15 cellular contexts compared by ENCODE assay signal in genomic region chr1:93672477-93673158, GRCh38. TPM values are rescaled to one million over a fixed set of nuclear protein-coding genes. Genes with fewer than 3 reads are reported as not detected.
DNase-seq lines count a peak whose midpoint lies in the region; ATAC-seq, FAIRE-seq and TF ChIP-seq lines count a peak whose summit lies in the region.
"Had no signal": no experiment of that assay in that cellular context is flagged by ENCODE, and none has a peak within 500 bp of the region (broad histone marks: within the 10 kb centered on the region; RNA-seq: fewer than 3 reads in every experiment).

No MANE protein-coding gene starts in this region.

- no peak for FAIRE-seq in K562 (lab: Jason Lieb, UNC)
- FAIRE-seq: GM18507 had no signal

- no peak overlapping the region for H2AFZ ChIP-seq in K562 (ENCODE audit: low read depth, low read length)

- no peaks in the 10 kb centered on the region for H3K79me2 ChIP-seq in K562 (ENCODE audit: control insufficient read depth, insufficient read depth, low read length)

- CTCF ChIA-PET in HEK293 (lab: Yijun Ruan, JAX) (interaction anchor here (0.5 to 3.0 kb wide), 9 partner anchors 8 to 663 kb away, joined by 3 to 18 read pairs (median 5); partner anchors contain the start of gene BCAR3), K562 (lab: Yijun Ruan, JAX; ENCODE audit: low intra/inter-chr PET ratio) (no interaction called here)

- no peak for DNase-seq in K562 (ENCODE audit: extremely low read depth in 1 of 4, low spot score in 3 of 4)
- DNase-seq in lower lobe of right lung, result peak; percentile 71
- no peak for DNase-seq in AG08395 (ENCODE audit: low spot score)
- DNase-seq in NCI-H187 (lab: John Stamatoyannopoulos, UW), result no peak
- DNase-seq: activated CD4-positive, alpha-beta T cell treated with anti-CD3 and anti-CD28 coated beads, Interleukin-2, amount 50 U/mL, for 48 hours; NCI-H1048; stimulated activated naive CD4-positive, alpha-beta T cell treated with Interleukin-2 at 50 U/mL for 16 hours had no signal

- H3K9ac ChIP-seq in K562 (ENCODE audit: insufficient read depth in 1 of 2, low read depth in 2 of 2, low read length in 2 of 2), result no peak overlapping the region; a peak in 1 of 4 replicates
- H3K9ac ChIP-seq in subcutaneous abdominal adipose tissue (ENCODE audit: low read length in 5 of 5), result peak overlapping the region in 3 of 5 donors; percentile 32 to 75 (median 33)

- no peak for TF ChIP-seq CTCF in HEK293 (tag by site-specific recombination; IDR thresholded peaks at IDR 0.05)
- TF ChIP-seq CTCF in K562 (IDR thresholded peaks at IDR 0.05 in 2 of 3, conservative IDR thresholded peaks at IDR 0.05 in 1 of 3; ENCODE audit: insufficient read depth in 2 of 3, low read depth in 1 of 3, low read length in 3 of 3), result no peak
- no peak for TF ChIP-seq CTCF in lower lobe of right lung (IDR thresholded peaks at IDR 0.05)

- in situ Hi-C loops in K562 (cut with MboI), result no loop called here

- intact Hi-C loops in K562 (cut with micrococcal nuclease) (no loop called here), lower lobe of right lung (cut with DNase I) (no loop called here)

- peaks cover 0 to 15% of the 10 kb centered on the region in 2 experiments; a peak in 2 of 5 replicates for H3K27me3 ChIP-seq in K562 (ENCODE audit: control insufficient read depth in 2 of 2, insufficient read depth in 2 of 2, low read length in 2 of 2)
- H3K27me3 ChIP-seq in lower lobe of right lung (ENCODE audit: low read depth), result no peaks in the 10 kb centered on the region
- no peaks in the 10 kb centered on the region for H3K27me3 ChIP-seq in subcutaneous abdominal adipose tissue (ENCODE audit: control insufficient read depth in 5 of 5, insufficient read depth in 4 of 5, low read length in 5 of 5)
- H3K27me3 ChIP-seq: ascending aorta, Peyer's patch had no signal

- H3K36me3 ChIP-seq in HEK293 (ENCODE audit: control insufficient read depth in 2 of 2, insufficient read depth in 1 of 2, low read length in 2 of 2), result peaks cover 0 to 9% of the 10 kb centered on the region in 2 experiments; a peak in 1 of 3 replicates
- H3K36me3 ChIP-seq in K562 (ENCODE audit: control insufficient read depth, insufficient read depth, low read length), result no peaks in the 10 kb centered on the region
- peaks cover 11% of the 10 kb centered on the region for H3K36me3 ChIP-seq in lower lobe of right lung
- peaks cover 0 to 11% (median 0%) of the 10 kb centered on the region in 5 donors for H3K36me3 ChIP-seq in subcutaneous abdominal adipose tissue (ENCODE audit: control insufficient read depth in 5 of 5, insufficient read depth in 5 of 5, low read length in 5 of 5)
- H3K36me3 ChIP-seq: Peyer's patch had no signal

- BruUV-seq in K562 (replicated peaks; lab: Mats Ljungman, UMichigan), result no TSS peak

- H3K4me3 ChIP-seq in HEK293 (ENCODE audit: low read depth, low read length) (no peak overlapping the region), K562 (no peak overlapping the region), lower lobe of right lung (no peak overlapping the region), subcutaneous abdominal adipose tissue (ENCODE audit: low read depth in 1 of 5, low read length in 5 of 5) (peak overlapping the region in 4 of 5 donors; percentile 19 to 30 (median 29))
- H3K4me3 ChIP-seq: ascending aorta, Peyer's patch had no signal

- no peaks in the 10 kb centered on the region for H3K9me1 ChIP-seq in K562 (ENCODE audit: control insufficient read depth, insufficient read depth, low read length)

- H3K9me3 ChIP-seq in HEK293 (ENCODE audit: control insufficient read depth, insufficient read depth, low read depth, low read length), result no peaks in the 10 kb centered on the region
- H3K9me3 ChIP-seq in K562 (replicated peaks; ENCODE audit: control insufficient read depth, insufficient read depth, low read depth, low read length), result no peaks in the 10 kb centered on the region
- no peaks in the 10 kb centered on the region for H3K9me3 ChIP-seq in lower lobe of right lung
- H3K9me3 ChIP-seq in subcutaneous abdominal adipose tissue (ENCODE audit: control insufficient read depth in 5 of 5, low read length in 5 of 5), result no peaks in the 10 kb centered on the region
- H3K9me3 ChIP-seq: ascending aorta, Peyer's patch had no signal

- ATAC-seq in K562, result no peak
- ATAC-seq in lower lobe of right lung, result peak; percentile 78
- no peak for ATAC-seq in HG02642 (IDR thresholded peaks at IDR 0.05; ENCODE audit: poor library complexity, unreplicated experiment)
- ATAC-seq in GM21723 (IDR thresholded peaks at IDR 0.05; ENCODE audit: unreplicated experiment), result no peak
- ATAC-seq: activated T-helper 17 cell treated with anti-CD3 and anti-CD28 coated beads, Interleukin-2, amount 50 U/mL, for 72 hours had no signal

- no peak for TF ChIP-seq POLR2A in K562 (conservative IDR thresholded peaks at IDR 0.05)

- TF ChIP-seq EP300 in K562 (IDR thresholded peaks at IDR 0.05; ENCODE audit: low read length), result no peak

- H3K27ac ChIP-seq in HEK293 (ENCODE audit: extremely low read depth, low read depth, low read length), result no peak overlapping the region
- H3K27ac ChIP-seq in K562 (ENCODE audit: extremely low read depth, low read depth, low read length), result no peak overlapping the region
- H3K27ac ChIP-seq in lower lobe of right lung, result peak overlapping the region; percentile 52
- H3K27ac ChIP-seq in subcutaneous abdominal adipose tissue (ENCODE audit: low read depth, low read length), result peak overlapping the region; percentile 94
- H3K27ac ChIP-seq: ascending aorta had no signal

- 13% methylated on average over 5 of the region's 5 CpGs for WGBS in K562 (ENCODE audit: insufficient coverage, low coverage, missing lambda C conversion rate)

- no peak overlapping the region for H3K4me2 ChIP-seq in K562 (ENCODE audit: insufficient read depth, low read length)

- POLR2A ChIA-PET in HEK293 (lab: Yijun Ruan, JAX), result interaction anchor here (0.5 to 1.9 kb wide), 2 partner anchors 9 to 29 kb away, joined by 7 to 10 read pairs; partner anchors contain the start of gene BCAR3
- POLR2A ChIA-PET in K562 (lab: Yijun Ruan, JAX), result interaction anchor here (0.6 to 1.1 kb wide), 6 partner anchors 81 to 329 kb away, joined by 3 to 6 read pairs (median 3); no protein-coding TSS in a partner anchor

- no peaks in the 10 kb centered on the region for H4K20me1 ChIP-seq in K562 (replicated peaks; ENCODE audit: control insufficient read depth, insufficient read depth, low read length)

- no peak for TF ChIP-seq RAD21 in K562 (CRISPR knock-in tag; conservative IDR thresholded peaks at IDR 0.05 in 1 of 2, IDR thresholded peaks at IDR 0.05 in 1 of 2)

- H3K4me1 ChIP-seq in HEK293 (ENCODE audit: control insufficient read depth, insufficient read depth, low read length) (peaks cover 15% of the 10 kb centered on the region), K562 (replicated peaks in 1 of 2; ENCODE audit: control insufficient read depth in 2 of 2, insufficient read depth in 2 of 2, low read length in 2 of 2) (peaks cover 7 to 25% of the 10 kb centered on the region in 2 experiments), lower lobe of right lung (peaks cover 94% of the 10 kb centered on the region), subcutaneous abdominal adipose tissue (ENCODE audit: control insufficient read depth in 5 of 5, insufficient read depth in 5 of 5, low read length in 5 of 5) (peaks cover 17 to 97% (median 84%) of the 10 kb centered on the region in 5 donors)

TF ChIP-seq in HEK293, 187 proteins besides CTCF, POLR2A, EP300 and RAD21 (continues in another document):
- TF ChIP-seq ZNF600 (tag by site-specific recombination; IDR thresholded peaks at IDR 0.05), result 0 out of 2 replicates have a peak, but pooled peaks have one; percentile 1

TF ChIP-seq in K562, 482 proteins besides CTCF, POLR2A, EP300 and RAD21 (continues in another document):
- TF ChIP-seq ZFX (CRISPR knock-in tag; IDR thresholded peaks at IDR 0.05) (peak; percentile 40; the same call in 1 of the 2 replicates), ZNF444 (CRISPR knock-in tag; IDR thresholded peaks at IDR 0.05) (no peak), ZNF12 (CRISPR knock-in tag; IDR thresholded peaks at IDR 0.05) (no peak), E2F4 (CRISPR knock-in tag; IDR thresholded peaks at IDR 0.05; ENCODE audit: low read depth) (no peak), CTBP1 (IDR thresholded peaks at IDR 0.05; ENCODE audit: borderline replicate concordance) (peak; percentile 53; the same call in 1 of the 2 replicates), RB1 (IDR thresholded peaks at IDR 0.05; ENCODE audit: low read depth) (no peak), SUPT5H (IDR thresholded peaks at IDR 0.05) (no peak), ZNF165 (CRISPR knock-in tag; IDR thresholded peaks at IDR 0.05; ENCODE audit: borderline replicate concordance) (no peak), RFX1 (IDR thresholded peaks at IDR 0.05) (peak; percentile 71), ELF1 (tag; IDR thresholded peaks at IDR 0.05) (no peak), ZBTB7A (IDR thresholded peaks at IDR 0.05; ENCODE audit: borderline replicate concordance, control insufficient read depth, low read depth, low read length) (no peak)

RNA-seq across cellular contexts. Expression of gene BCAR3, which starts 9.0 kb away (rescaled TPM):
- total RNA-seq in K562 (2011; cell fraction: chromatin; rRNA removed; ENCODE audit: low replicate concordance), result 0.93 and 1.4 TPM in 2 replicates
- total RNA-seq in K562 (2011; cell fraction: nucleolus; rRNA removed), result 1.2 and 1.3 TPM in 2 replicates
- total RNA-seq in K562 (2011; cell fraction: nucleoplasm; rRNA removed), result 0.73 and 1.5 TPM in 2 replicates
- total RNA-seq in K562 (2014; rRNA removed), result 2.8 and 4.2 TPM in 2 replicates
- 4.8 and 6.9 TPM in 2 replicates for total RNA-seq in K562 (2014; rRNA removed; fragmentation: Illumina TruSeq; extraction: Trizol)
- 2.1 and 2.8 TPM in 2 replicates for total RNA-seq in K562 (2015; rRNA removed; fragmentation: Illumina TruSeq; extraction: Trizol)
- total RNA-seq in K562 (2021), result 3.6 and 3.8 TPM in 2 replicates
- polyA plus RNA-seq in K562 (2011; rRNA removed), result 1.8 and 2.0 TPM in 2 replicates
- polyA plus RNA-seq in K562 (2011; cell fraction: cytosol; rRNA removed), result 0.75 and 1.1 TPM in 2 replicates
- 0.97 and 1.2 TPM in 2 replicates for polyA plus RNA-seq in K562 (2011; cell fraction: nucleus; rRNA removed)
- polyA plus RNA-seq in K562 (2012), result 1.4 and 2.7 TPM in 2 replicates
- 3.2 and 3.6 TPM in 2 replicates for polyA plus RNA-seq in K562 (2014; fragmentation: Illumina TruSeq; extraction: Trizol)
- polyA plus RNA-seq in K562 (2014; fragmentation: Nextera tagmentation; extraction: Ambion mirVana), result 1 to 10 TPM; 5.4 to 6.3 TPM
- polyA plus RNA-seq in K562 (2014; rRNA removed), result 4.0 and 5.4 TPM in 2 replicates
- 0.60 and 1.4 TPM in 2 replicates for polyA minus RNA-seq in K562 (2011; rRNA and poly(A)+ RNA removed)
- 0.57 and 3.0 TPM in 2 replicates for polyA minus RNA-seq in K562 (2011; cell fraction: cytosol; rRNA and poly(A)+ RNA removed)
- polyA minus RNA-seq in K562 (2011; cell fraction: nucleus; rRNA and poly(A)+ RNA removed), result 0.67 and 2.1 TPM in 2 replicates
- total RNA-seq in lower lobe of right lung, result 24.9 TPM

Comparison
In these comparisons a context has a peak if more than half of its experiments do, and no peak if none do; other contexts are left out.
1. H3K27ac ChIP-seq: peak in lower lobe of right lung (single experiment) and subcutaneous abdominal adipose tissue (single experiment); none in HEK293 (single experiment) and K562 (single experiment).
2. H3K4me3 ChIP-seq: peak in subcutaneous abdominal adipose tissue (4 of 5); none in HEK293 (single experiment), K562 (single experiment) and lower lobe of right lung (single experiment).
3. ATAC-seq: peak in lower lobe of right lung (2 of 2); none in K562 (single experiment), HG02642 (single experiment) and GM21723 (single experiment).
4. H3K9ac ChIP-seq: peak in subcutaneous abdominal adipose tissue (3 of 5); none in K562 (0 of 2).
5. Of the 44 proteins assayed by ChIP-seq in both K562 and HEK293: peak only in K562: none; only in HEK293: PRDM10; in both: none; in neither: 43.